In genomic region chr5:107808671-107809137, GRCh38 we compare ENCODE assay signal across 11 cellular contexts.
DNase-seq lines count a peak whose midpoint lies in the region; ATAC-seq lines count a peak whose summit lies in the region.
"Had no signal": no experiment of that assay in that cellular context is flagged by ENCODE, and none has a peak within 500 bp of the region (broad histone marks: within the 10 kb centered on the region; RNA-seq: fewer than 3 reads in every experiment).

No MANE protein-coding gene starts in this region.

- peak; percentile 87 for DNase-seq in DMS 273 (lab: John Stamatoyannopoulos, UW; ENCODE audit: unreplicated experiment)
- peak; percentile 31 for DNase-seq in M059J (ENCODE audit: low read depth)
- DNase-seq in SW480 (ENCODE audit: low spot score), result peak; percentile 39
- DNase-seq in kidney glomerular epithelial cell (lab: John Stamatoyannopoulos, UW), result peak; percentile 26
- no peak for DNase-seq in cerebellar nuclear complex (lab: John Stamatoyannopoulos, UW)
- no peak for DNase-seq in HT-29 (ENCODE audit: low spot score)
- DNase-seq in putamen (ENCODE audit: low spot score), result no peak
- DNase-seq: HFFc6, MM.1S, Peyer's patch had no signal

- no peak for ATAC-seq in HG03469 (IDR thresholded peaks at IDR 0.05; ENCODE audit: unreplicated experiment)

Comparison
In these comparisons a context has a peak if more than half of its experiments do, and no peak if none do; other contexts are left out.
1. DNase-seq: peak in DMS 273 (single experiment), M059J (single experiment), SW480 (single experiment) and kidney glomerular epithelial cell (single experiment); none in cerebellar nuclear complex (0 of 2), HT-29 (single experiment) and putamen (single experiment).